Comparison of ENCODE assay signal across 6 cellular contexts in the genomic region with DNA sequence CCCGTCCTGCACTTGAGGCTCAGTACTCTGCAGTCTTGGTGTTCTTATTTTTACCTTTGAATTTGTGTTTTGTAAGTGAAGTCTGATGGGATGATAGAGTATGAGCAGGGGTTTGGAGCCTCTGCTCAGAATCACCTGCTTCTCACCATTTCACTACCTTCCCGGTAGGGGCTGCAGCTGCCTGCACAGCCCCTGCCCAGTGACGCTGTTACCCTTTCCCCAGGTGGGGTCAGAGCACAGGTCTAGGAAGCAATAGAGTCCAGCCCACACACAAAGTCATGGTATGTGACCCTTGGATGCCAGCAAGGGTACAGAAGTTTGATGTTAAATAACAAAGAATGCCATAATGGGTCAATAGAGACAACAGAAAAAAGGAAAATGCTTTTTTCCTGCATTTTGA.
"Had no signal": no experiment of that assay in that cellular context is flagged by ENCODE, and none has a peak within 500 bp of the region (broad histone marks: within the 10 kb centered on the region; RNA-seq: fewer than 3 reads in every experiment).

No MANE protein-coding gene starts in this region.

- H3K27ac Mint-ChIP-seq: H9 had no signal

- H3K4me3 ChIP-seq: K562 had no signal

- H3K4me3 Mint-ChIP-seq: H9 had no signal

- ATAC-seq: K562 had no signal

- DNase-seq: GOT3, H9, HCEC 1CT, IMR-90, KG1 had no signal
